ENCODE assay signal across 28 cellular contexts in genomic region chr5:128397878-128398277, GRCh38.
"Had no signal": no experiment of that assay in that cellular context is flagged by ENCODE, and none has a peak within 500 bp of the region (broad histone marks: within the 10 kb centered on the region; RNA-seq: fewer than 3 reads in every experiment).

No MANE protein-coding gene starts in this region.

- H3K4me3 ChIP-seq: ascending aorta had no signal

- ATAC-seq: activated CD8-positive, alpha-beta memory T cell treated with anti-CD3 and anti-CD28 coated beads, Interleukin-2, amount 10 ng/mL, durations not matched to agents 7 days and 5 days; activated CD8-positive, alpha-beta T cell treated with anti-CD3 and anti-CD28 coated beads, Interleukin-2, amount 10 ng/mL, durations not matched to agents 7 days and 5 days; activated naive CD8-positive, alpha-beta T cell treated with anti-CD3 and anti-CD28 coated beads, Interleukin-2, amount 50 U/mL, for 24 hours had no signal

- H3K4me1 ChIP-seq: ascending aorta had no signal

- H3K36me3 ChIP-seq: ascending aorta had no signal

- DNase-seq: activated B cell treated with CpG ODN at 0.5 μM for 24 hours; activated CD4-positive, alpha-beta memory T cell treated with anti-CD3 and anti-CD28 coated beads, Interleukin-2, amount 10 ng/mL, durations not matched to agents 7 days and 5 days; activated CD4-positive, alpha-beta T cell treated with anti-CD3 and anti-CD28 coated beads for 4 hours; activated CD4-positive, alpha-beta T cell treated with anti-CD3 and anti-CD28 coated beads, Interleukin-2, amount 10 ng/mL, durations not matched to agents 7 days and 5 days; activated CD4-positive, alpha-beta T cell treated with anti-CD3 and anti-CD28 coated beads, Interleukin-2, amount 50 U/mL, for 48 hours; activated CD4-positive, CD25-positive, alpha-beta regulatory T cell treated with anti-CD3 and anti-CD28 coated beads, Interleukin-2, amount 50 U/mL, for 72 hours; activated CD8-positive, alpha-beta memory T cell treated with anti-CD3 and anti-CD28 coated beads for 24 hours; activated CD8-positive, alpha-beta memory T cell treated with anti-CD3 and anti-CD28 coated beads, Interleukin-2, amount 10 ng/mL, durations not matched to agents 7 days and 5 days; activated CD8-positive, alpha-beta memory T cell treated with anti-CD3 and anti-CD28 coated beads, Interleukin-2, amount 50 U/mL, for 48 hours; activated CD8-positive, alpha-beta T cell treated with anti-CD3 and anti-CD28 coated beads, Interleukin-2, amount 10 ng/mL, durations not matched to agents 7 days and 5 days; activated effector memory CD4-positive, alpha-beta T cell treated with Interleukin-2 at 50 U/mL for 16 hours; activated gamma-delta T cell; activated naive CD4-positive, alpha-beta T cell treated with anti-CD3 and anti-CD28 coated beads, Interleukin-2, amount 10 ng/mL, durations not matched to agents 7 days and 5 days; activated naive CD4-positive, alpha-beta T cell treated with Interleukin-2 at 50 U/mL for 16 hours; activated naive CD8-positive, alpha-beta T cell treated with anti-CD3 and anti-CD28 coated beads, Interleukin-2, amount 10 ng/mL, durations not matched to agents 7 days and 5 days; activated naive CD8-positive, alpha-beta T cell treated with anti-CD3 and anti-CD28 coated beads, Interleukin-2, amount 50 U/mL, for 24 hours; activated T-cell treated with anti-CD3 and anti-CD28 coated beads, Interleukin-2, amount 50 U/mL, for 24 hours; activated T-cell treated with anti-CD3 and anti-CD28 coated beads, Interleukin-2, amount 50 U/mL, for 48 hours; amygdala; anterior cingulate cortex; central memory CD4-positive, alpha-beta T cell; T-helper 2 cell; T-helper 9 cell had no signal

- H3K27me3 ChIP-seq: ascending aorta had no signal

- H3K27ac ChIP-seq: ascending aorta, VCaP had no signal

- H3K9me3 ChIP-seq: ascending aorta had no signal

- FAIRE-seq: bronchial epithelial cell, colon, TTC549 had no signal
